In genomic region chr7:41869596-41869995, GRCh38 we compare ENCODE assay signal across 1 cellular context.
TF ChIP-seq lines count a peak whose summit lies in the region.

No MANE protein-coding gene starts in this region.

TF ChIP-seq in SK-N-SH, 30 proteins besides CTCF, POLR2A, EP300 and RAD21 (continued from another document):
- TF ChIP-seq MAX (IDR thresholded peaks at IDR 0.05; ENCODE audit: low read depth) (no peak), PBX3 (IDR thresholded peaks at IDR 0.05) (no peak)
